1 cellular context compared by ENCODE assay signal in the genomic region with DNA sequence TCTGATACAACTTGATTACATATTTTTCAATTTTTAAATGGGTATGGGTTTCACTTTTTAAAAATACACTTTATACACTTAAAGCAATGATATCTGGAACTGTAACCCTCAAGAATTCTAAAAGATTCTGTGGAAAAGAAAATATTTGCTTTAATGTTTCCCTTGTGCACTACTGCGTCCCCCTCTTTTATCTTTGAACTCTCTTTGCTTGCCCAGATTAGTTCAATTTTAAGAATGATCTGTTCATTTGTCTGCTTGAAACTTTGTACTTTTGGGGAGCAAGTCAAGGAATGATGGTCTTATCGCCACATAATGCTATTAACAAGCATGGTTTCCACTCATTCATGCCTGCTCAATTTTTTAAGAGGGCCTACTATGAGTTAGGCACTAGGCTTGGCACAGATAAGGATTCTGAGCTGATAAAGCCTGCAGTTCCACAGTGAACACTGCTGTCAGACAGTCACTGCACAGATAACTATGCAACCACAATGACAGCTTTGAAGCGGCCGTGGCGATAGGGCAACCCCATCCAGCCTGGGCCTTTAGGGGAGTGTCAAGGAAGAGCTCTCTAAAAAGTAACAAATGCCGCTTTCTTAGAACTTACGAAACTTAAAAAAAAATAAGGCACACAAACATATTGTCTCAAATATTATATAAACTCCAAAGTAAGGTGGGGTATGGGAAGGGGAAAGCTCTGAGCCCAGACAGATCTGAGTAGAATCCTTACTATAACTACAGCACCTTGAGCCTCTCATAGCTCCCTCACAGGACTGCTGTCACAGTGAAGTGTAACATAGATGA.
TF ChIP-seq lines count a peak whose summit lies in the region.

No MANE protein-coding gene starts in this region.

TF ChIP-seq in K562, 482 proteins besides CTCF, POLR2A, EP300 and RAD21 (continued from another document and continues in another):
- TF ChIP-seq, protein P1, sequence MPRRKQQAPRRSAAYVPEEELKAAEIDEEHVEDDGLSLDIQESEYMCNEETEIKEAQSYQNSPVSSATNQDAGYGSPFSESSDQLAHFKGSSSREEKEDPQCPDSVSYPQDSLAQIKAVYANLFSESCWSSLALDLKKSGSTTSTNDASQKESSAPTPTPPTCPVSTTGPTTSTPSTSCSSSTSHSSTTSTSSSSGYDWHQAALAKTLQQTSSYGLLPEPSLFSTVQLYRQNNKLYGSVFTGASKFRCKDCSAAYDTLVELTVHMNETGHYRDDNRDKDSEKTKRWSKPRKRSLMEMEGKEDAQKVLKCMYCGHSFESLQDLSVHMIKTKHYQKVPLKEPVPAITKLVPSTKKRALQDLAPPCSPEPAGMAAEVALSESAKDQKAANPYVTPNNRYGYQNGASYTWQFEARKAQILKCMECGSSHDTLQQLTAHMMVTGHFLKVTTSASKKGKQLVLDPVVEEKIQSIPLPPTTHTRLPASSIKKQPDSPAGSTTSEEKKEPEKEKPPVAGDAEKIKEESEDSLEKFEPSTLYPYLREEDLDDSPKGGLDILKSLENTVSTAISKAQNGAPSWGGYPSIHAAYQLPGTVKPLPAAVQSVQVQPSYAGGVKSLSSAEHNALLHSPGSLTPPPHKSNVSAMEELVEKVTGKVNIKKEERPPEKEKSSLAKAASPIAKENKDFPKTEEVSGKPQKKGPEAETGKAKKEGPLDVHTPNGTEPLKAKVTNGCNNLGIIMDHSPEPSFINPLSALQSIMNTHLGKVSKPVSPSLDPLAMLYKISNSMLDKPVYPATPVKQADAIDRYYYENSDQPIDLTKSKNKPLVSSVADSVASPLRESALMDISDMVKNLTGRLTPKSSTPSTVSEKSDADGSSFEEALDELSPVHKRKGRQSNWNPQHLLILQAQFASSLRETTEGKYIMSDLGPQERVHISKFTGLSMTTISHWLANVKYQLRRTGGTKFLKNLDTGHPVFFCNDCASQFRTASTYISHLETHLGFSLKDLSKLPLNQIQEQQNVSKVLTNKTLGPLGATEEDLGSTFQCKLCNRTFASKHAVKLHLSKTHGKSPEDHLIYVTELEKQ (CRISPR knock-in tag; IDR thresholded peaks at IDR 0.05): no peak
- TF ChIP-seq, protein P2, sequence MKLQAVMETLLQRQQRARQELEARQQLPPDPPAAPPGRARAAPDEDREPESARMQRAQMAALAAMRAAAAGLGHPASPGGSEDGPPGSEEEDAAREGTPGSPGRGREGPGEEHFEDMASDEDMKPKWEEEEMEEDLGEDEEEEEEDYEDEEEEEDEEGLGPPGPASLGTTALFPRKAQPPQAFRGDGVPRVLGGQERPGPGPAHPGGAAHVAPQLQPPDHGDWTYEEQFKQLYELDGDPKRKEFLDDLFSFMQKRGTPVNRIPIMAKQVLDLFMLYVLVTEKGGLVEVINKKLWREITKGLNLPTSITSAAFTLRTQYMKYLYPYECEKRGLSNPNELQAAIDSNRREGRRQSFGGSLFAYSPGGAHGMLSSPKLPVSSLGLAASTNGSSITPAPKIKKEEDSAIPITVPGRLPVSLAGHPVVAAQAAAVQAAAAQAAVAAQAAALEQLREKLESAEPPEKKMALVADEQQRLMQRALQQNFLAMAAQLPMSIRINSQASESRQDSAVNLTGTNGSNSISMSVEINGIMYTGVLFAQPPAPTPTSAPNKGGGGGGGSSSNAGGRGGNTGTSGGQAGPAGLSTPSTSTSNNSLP (IDR thresholded peaks at IDR 0.05; ENCODE audit: borderline replicate concordance, low read depth, low read length): peak; percentile 72; the same call in 1 of the 2 replicates
- TF ChIP-seq FOXA3 (CRISPR knock-in tag; conservative IDR thresholded peaks at IDR 0.05 in 1 of 2, IDR thresholded peaks at IDR 0.05 in 1 of 2): no peak
- TF ChIP-seq, protein P3, sequence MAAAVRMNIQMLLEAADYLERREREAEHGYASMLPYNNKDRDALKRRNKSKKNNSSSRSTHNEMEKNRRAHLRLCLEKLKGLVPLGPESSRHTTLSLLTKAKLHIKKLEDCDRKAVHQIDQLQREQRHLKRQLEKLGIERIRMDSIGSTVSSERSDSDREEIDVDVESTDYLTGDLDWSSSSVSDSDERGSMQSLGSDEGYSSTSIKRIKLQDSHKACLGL (CRISPR knock-in tag; IDR thresholded peaks at IDR 0.05; ENCODE audit: borderline replicate concordance, poor library complexity, severe bottlenecking): no peak
- peak; percentile 79; the same call in 1 of the 2 replicates for TF ChIP-seq SMARCC2 (IDR thresholded peaks at IDR 0.05; ENCODE audit: low read depth)
- TF ChIP-seq, protein P4, sequence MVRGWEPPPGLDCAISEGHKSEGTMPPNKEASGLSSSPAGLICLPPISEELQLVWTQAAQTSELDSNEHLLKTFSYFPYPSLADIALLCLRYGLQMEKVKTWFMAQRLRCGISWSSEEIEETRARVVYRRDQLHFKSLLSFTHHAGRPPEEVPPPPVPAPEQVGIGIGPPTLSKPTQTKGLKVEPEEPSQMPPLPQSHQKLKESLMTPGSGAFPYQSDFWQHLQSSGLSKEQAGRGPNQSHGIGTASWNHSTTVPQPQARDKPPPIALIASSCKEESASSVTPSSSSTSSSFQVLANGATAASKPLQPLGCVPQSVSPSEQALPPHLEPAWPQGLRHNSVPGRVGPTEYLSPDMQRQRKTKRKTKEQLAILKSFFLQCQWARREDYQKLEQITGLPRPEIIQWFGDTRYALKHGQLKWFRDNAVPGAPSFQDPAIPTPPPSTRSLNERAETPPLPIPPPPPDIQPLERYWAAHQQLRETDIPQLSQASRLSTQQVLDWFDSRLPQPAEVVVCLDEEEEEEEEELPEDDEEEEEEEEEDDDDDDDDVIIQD (CRISPR knock-in tag; IDR thresholded peaks at IDR 0.05): no peak
- peak; percentile 83 for TF ChIP-seq NCOR1 (IDR thresholded peaks at IDR 0.05)
- TF ChIP-seq KAT7 (CRISPR knock-in tag; IDR thresholded peaks at IDR 0.05; ENCODE audit: borderline replicate concordance): no peak
- TF ChIP-seq ZNF41 (CRISPR knock-in tag; conservative IDR thresholded peaks at IDR 0.05): no peak
- TF ChIP-seq, protein P5, sequence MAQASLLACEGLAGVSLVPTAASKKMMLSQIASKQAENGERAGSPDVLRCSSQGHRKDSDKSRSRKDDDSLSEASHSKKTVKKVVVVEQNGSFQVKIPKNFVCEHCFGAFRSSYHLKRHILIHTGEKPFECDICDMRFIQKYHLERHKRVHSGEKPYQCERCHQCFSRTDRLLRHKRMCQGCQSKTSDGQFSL (CRISPR knock-in tag; IDR thresholded peaks at IDR 0.05): no peak
- TF ChIP-seq, protein P5 (tag; IDR thresholded peaks at IDR 0.05): no peak
- TF ChIP-seq, protein P6, sequence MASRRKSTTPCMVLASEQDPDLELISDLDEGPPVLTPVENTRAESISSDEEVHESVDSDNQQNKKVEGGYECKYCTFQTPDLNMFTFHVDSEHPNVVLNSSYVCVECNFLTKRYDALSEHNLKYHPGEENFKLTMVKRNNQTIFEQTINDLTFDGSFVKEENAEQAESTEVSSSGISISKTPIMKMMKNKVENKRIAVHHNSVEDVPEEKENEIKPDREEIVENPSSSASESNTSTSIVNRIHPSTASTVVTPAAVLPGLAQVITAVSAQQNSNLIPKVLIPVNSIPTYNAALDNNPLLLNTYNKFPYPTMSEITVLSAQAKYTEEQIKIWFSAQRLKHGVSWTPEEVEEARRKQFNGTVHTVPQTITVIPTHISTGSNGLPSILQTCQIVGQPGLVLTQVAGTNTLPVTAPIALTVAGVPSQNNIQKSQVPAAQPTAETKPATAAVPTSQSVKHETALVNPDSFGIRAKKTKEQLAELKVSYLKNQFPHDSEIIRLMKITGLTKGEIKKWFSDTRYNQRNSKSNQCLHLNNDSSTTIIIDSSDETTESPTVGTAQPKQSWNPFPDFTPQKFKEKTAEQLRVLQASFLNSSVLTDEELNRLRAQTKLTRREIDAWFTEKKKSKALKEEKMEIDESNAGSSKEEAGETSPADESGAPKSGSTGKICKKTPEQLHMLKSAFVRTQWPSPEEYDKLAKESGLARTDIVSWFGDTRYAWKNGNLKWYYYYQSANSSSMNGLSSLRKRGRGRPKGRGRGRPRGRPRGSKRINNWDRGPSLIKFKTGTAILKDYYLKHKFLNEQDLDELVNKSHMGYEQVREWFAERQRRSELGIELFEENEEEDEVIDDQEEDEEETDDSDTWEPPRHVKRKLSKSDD (conservative IDR thresholded peaks at IDR 0.05; ENCODE audit: low read length): no peak
- peak; percentile 51 to 94; a peak in 3 of 4 replicates for TF ChIP-seq RCOR1 (IDR thresholded peaks at IDR 0.05; ENCODE audit: borderline replicate concordance in 1 of 2, low read depth in 2 of 2, low read length in 2 of 2)
- no peak for TF ChIP-seq SIN3A (IDR thresholded peaks at IDR 0.05; ENCODE audit: borderline replicate concordance in 2 of 2, control insufficient read depth in 1 of 2, low read depth in 2 of 2, low read length in 2 of 2)
- TF ChIP-seq, protein P7, sequence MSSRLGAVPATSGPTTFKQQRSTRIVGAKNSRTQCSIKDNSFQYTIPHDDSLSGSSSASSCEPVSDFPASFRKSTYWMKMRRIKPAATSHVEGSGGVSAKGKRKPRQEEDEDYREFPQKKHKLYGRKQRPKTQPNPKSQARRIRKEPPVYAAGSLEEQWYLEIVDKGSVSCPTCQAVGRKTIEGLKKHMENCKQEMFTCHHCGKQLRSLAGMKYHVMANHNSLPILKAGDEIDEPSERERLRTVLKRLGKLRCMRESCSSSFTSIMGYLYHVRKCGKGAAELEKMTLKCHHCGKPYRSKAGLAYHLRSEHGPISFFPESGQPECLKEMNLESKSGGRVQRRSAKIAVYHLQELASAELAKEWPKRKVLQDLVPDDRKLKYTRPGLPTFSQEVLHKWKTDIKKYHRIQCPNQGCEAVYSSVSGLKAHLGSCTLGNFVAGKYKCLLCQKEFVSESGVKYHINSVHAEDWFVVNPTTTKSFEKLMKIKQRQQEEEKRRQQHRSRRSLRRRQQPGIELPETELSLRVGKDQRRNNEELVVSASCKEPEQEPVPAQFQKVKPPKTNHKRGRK (tag; IDR thresholded peaks at IDR 0.05): no peak
- no peak; the same call in 1 of the 2 replicates for TF ChIP-seq EHMT2 (IDR thresholded peaks at IDR 0.05)
- TF ChIP-seq, protein P8, sequence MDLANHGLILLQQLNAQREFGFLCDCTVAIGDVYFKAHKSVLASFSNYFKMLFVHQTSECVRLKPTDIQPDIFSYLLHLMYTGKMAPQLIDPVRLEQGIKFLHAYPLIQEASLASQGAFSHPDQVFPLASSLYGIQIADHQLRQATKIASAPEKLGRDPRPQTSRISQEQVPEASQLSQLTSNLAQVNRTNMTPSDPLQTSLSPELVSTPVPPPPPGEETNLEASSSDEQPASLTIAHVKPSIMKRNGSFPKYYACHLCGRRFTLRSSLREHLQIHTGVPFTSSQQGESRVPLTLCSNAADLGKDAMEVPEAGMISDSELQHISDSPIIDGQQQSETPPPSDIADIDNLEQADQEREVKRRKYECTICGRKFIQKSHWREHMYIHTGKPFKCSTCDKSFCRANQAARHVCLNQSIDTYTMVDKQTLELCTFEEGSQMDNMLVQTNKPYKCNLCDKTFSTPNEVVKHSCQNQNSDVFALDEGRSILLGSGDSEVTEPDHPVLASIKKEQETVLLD (IDR thresholded peaks at IDR 0.05): peak; percentile 79; the same call in 1 of the 2 replicates
- TF ChIP-seq, protein P9, sequence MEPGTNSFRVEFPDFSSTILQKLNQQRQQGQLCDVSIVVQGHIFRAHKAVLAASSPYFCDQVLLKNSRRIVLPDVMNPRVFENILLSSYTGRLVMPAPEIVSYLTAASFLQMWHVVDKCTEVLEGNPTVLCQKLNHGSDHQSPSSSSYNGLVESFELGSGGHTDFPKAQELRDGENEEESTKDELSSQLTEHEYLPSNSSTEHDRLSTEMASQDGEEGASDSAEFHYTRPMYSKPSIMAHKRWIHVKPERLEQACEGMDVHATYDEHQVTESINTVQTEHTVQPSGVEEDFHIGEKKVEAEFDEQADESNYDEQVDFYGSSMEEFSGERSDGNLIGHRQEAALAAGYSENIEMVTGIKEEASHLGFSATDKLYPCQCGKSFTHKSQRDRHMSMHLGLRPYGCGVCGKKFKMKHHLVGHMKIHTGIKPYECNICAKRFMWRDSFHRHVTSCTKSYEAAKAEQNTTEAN (CRISPR knock-in tag; IDR thresholded peaks at IDR 0.05): no peak
- 0 out of 2 replicates have a peak, but pooled peaks have one; percentile 27 for TF ChIP-seq NCOA1 (IDR thresholded peaks at IDR 0.05; ENCODE audit: low read depth)
- TF ChIP-seq, protein P10, sequence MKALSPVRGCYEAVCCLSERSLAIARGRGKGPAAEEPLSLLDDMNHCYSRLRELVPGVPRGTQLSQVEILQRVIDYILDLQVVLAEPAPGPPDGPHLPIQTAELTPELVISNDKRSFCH (CRISPR knock-in tag; IDR thresholded peaks at IDR 0.05): no peak
- TF ChIP-seq, protein P10 (tag; IDR thresholded peaks at IDR 0.05): no peak
- TF ChIP-seq HMG20B (CRISPR knock-in tag; IDR thresholded peaks at IDR 0.05): no peak
- TF ChIP-seq CCNT2 (IDR thresholded peaks at IDR 0.05; ENCODE audit: borderline replicate concordance, extremely low read depth, insufficient read length, low read depth, low read length): peak; percentile 49
- TF ChIP-seq, protein P11, sequence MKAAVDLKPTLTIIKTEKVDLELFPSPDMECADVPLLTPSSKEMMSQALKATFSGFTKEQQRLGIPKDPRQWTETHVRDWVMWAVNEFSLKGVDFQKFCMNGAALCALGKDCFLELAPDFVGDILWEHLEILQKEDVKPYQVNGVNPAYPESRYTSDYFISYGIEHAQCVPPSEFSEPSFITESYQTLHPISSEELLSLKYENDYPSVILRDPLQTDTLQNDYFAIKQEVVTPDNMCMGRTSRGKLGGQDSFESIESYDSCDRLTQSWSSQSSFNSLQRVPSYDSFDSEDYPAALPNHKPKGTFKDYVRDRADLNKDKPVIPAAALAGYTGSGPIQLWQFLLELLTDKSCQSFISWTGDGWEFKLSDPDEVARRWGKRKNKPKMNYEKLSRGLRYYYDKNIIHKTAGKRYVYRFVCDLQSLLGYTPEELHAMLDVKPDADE (conservative IDR thresholded peaks at IDR 0.05; ENCODE audit: control insufficient read depth, low read depth, low read length): no peak
- no peak for TF ChIP-seq TOE1 (IDR thresholded peaks at IDR 0.05; ENCODE audit: borderline replicate concordance)
- TF ChIP-seq TOE1 (CRISPR knock-in tag; IDR thresholded peaks at IDR 0.05; ENCODE audit: borderline replicate concordance, low read depth): no peak
- no peak for TF ChIP-seq HOXB6 (CRISPR knock-in tag; IDR thresholded peaks at IDR 0.05; ENCODE audit: borderline replicate concordance)
